In the genomic region with DNA sequence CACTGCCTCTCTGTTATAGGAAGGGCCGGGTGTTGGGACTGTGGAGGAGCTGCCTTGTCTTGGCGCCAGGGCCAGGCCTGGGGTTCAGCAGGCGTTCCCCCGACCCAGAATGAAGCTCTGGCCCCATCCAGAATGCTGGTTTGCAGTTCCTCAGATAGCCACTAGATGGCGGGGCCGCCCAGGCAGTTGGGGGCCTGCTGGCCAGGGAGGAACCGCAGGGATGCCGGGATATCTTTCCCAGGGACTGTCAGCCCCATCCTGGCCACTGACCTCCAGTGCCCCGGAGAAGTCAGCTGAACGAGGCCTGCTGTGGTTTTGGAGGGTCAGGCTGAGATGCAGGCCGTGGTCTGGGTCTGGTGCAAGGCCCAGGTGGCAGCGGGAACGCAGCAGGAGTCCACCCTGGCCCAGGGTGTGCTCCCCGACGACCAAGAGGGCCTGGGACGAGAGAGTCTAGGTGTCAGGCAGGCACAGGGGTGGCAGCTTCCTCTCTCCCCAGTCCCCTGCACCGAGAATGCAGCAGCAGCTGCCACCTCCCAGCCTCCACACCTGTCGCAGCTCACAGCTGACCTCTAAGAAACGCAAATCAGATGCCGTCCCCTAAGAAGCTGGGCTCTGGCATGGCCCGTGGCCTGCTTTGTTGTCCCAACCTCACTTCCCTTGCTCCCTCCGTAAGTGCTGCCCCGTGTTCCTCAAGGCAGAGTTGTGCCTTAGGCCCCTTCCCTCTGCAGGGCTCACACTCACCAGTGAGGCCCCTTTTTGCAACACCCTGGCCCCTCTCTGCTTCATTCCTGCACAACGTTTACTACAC, we compare ENCODE assay signal across 9 cellular contexts. TPM values are rescaled to one million over a fixed set of nuclear protein-coding genes. Genes with fewer than 3 reads are reported as not detected.
DNase-seq lines count a peak whose midpoint lies in the region; ATAC-seq, FAIRE-seq and TF ChIP-seq lines count a peak whose summit lies in the region.
"Had no signal": no experiment of that assay in that cellular context is flagged by ENCODE, and none has a peak within 500 bp of the region (broad histone marks: within the 10 kb centered on the region; RNA-seq: fewer than 3 reads in every experiment).

No MANE protein-coding gene starts in this region.

- H3K9ac ChIP-seq in Loucy (ENCODE audit: low read depth, low read length, poor library complexity, severe bottlenecking) = no peak overlapping the region
- H3K9ac ChIP-seq in skeletal muscle tissue (ENCODE audit: low read depth in 1 of 3, low read length in 3 of 3) = peak overlapping the region; percentile 46 to 74 (median 61)

- in situ Hi-C loops in astrocyte of the cerebellum (cut with HindIII; ENCODE audit: low sequenced_read_pairs) = no loop called here

- H2AFZ ChIP-seq in Loucy (ENCODE audit: low read length) = no peak overlapping the region

- H3K79me2 ChIP-seq in Loucy (ENCODE audit: insufficient read depth, low read length) = no peaks in the 10 kb centered on the region

- no peak overlapping the region for H3K4me3 ChIP-seq in Loucy (ENCODE audit: low read length, poor library complexity, severe bottlenecking)
- H3K4me3 ChIP-seq in astrocyte of the cerebellum (ENCODE audit: low read depth, low read length) = no peak overlapping the region
- peak overlapping the region in 2 of 3 donors; percentile 2 to 9 for H3K4me3 ChIP-seq in skeletal muscle tissue (ENCODE audit: low read length in 3 of 3)

- peak; percentile 77 for TF ChIP-seq CTCF in Loucy (conservative IDR thresholded peaks at IDR 0.05; ENCODE audit: low read length)
- TF ChIP-seq CTCF in astrocyte of the cerebellum (IDR thresholded peaks at IDR 0.05; ENCODE audit: low read depth, low read length, missing control alignments) = peak; percentile 98

- H3K27me3 ChIP-seq in Loucy (ENCODE audit: insufficient read depth, low read length, poor library complexity, severe bottlenecking) (no peaks in the 10 kb centered on the region), skeletal muscle tissue (ENCODE audit: control insufficient read depth in 3 of 3, insufficient read depth in 3 of 3, low read length in 3 of 3) (no peaks in the 10 kb centered on the region)

- no peaks in the 10 kb centered on the region for H3K9me2 ChIP-seq in Loucy (replicated peaks; ENCODE audit: low read depth, low read length)

- H3K27ac ChIP-seq in skeletal muscle tissue (ENCODE audit: low read depth, low read length) = peak overlapping the region; percentile 59

- no peaks in the 10 kb centered on the region for H3F3A ChIP-seq in Loucy (ENCODE audit: low read depth)

- H4K20me1 ChIP-seq in Loucy (ENCODE audit: insufficient read depth, low read length, poor library complexity, severe bottlenecking) = no peaks in the 10 kb centered on the region

- FAIRE-seq in G401.6 (lab: Jason Lieb, UNC) = peak; percentile 13
- FAIRE-seq: endometrium had no signal

- no peaks in the 10 kb centered on the region for H3K36me3 ChIP-seq in Loucy (ENCODE audit: insufficient read depth, low read length)
- H3K36me3 ChIP-seq in skeletal muscle tissue (ENCODE audit: control insufficient read depth in 3 of 3, insufficient read depth in 3 of 3, low read length in 3 of 3) = no peaks in the 10 kb centered on the region

- DNase-seq in T-helper 22 cell (ENCODE audit: low read depth) (peak; percentile 13), astrocyte of the cerebellum (ENCODE audit: low read depth) (no peak), hypothalamus (lab: John Stamatoyannopoulos, UW) (peak in 50 of 51 donors; percentile 7 to 80 (median 50))

- H3K9me3 ChIP-seq in Loucy (ENCODE audit: insufficient read depth, low read depth, low read length) (no peaks in the 10 kb centered on the region), skeletal muscle tissue (ENCODE audit: control insufficient read depth in 3 of 3, low read length in 3 of 3) (no peaks in the 10 kb centered on the region)

- no peaks in the 10 kb centered on the region for H3K4me1 ChIP-seq in Loucy (ENCODE audit: insufficient read depth, low read length, poor library complexity, severe bottlenecking)
- H3K4me1 ChIP-seq in skeletal muscle tissue (ENCODE audit: control insufficient read depth in 3 of 3, insufficient read depth in 3 of 3, low read length in 3 of 3) = peaks cover 5 to 35% (median 20%) of the 10 kb centered on the region in 3 donors

- no peak overlapping the region for H3K4me2 ChIP-seq in Loucy (ENCODE audit: low read depth, low read length, poor library complexity, severe bottlenecking)

- ATAC-seq in GM19467 (IDR thresholded peaks at IDR 0.05; ENCODE audit: unreplicated experiment) = no peak
- no peak for ATAC-seq in GM18861 (IDR thresholded peaks at IDR 0.05; ENCODE audit: unreplicated experiment)

RNA-seq across cellular contexts. Expression of gene RMI2, which starts 51.2 kb away (rescaled TPM):
- total RNA-seq in skeletal muscle tissue = 5.7 TPM

Comparison
In these comparisons a context has a peak if more than half of its experiments do, and no peak if none do; other contexts are left out.
1. H3K4me3 ChIP-seq: peak in skeletal muscle tissue (2 of 3); none in Loucy (single experiment) and astrocyte of the cerebellum (single experiment).